4 cellular contexts compared by ENCODE assay signal in genomic region chr12:66352899-66353298, GRCh38.
"Had no signal": no experiment of that assay in that cellular context is flagged by ENCODE, and none has a peak within 500 bp of the region (broad histone marks: within the 10 kb centered on the region; RNA-seq: fewer than 3 reads in every experiment).

No MANE protein-coding gene starts in this region.

- H3K4me3 ChIP-seq: GM23248 had no signal

- DNase-seq: GOT3, HCEC 1CT had no signal

- H3K9ac ChIP-seq: GM23248 had no signal

- H3K27ac ChIP-seq: GM23248 had no signal

- H2AFZ ChIP-seq: GM23248 had no signal

- FAIRE-seq: HTR-8/SVneo had no signal
